23 cellular contexts compared by ENCODE assay signal in the genomic region with DNA sequence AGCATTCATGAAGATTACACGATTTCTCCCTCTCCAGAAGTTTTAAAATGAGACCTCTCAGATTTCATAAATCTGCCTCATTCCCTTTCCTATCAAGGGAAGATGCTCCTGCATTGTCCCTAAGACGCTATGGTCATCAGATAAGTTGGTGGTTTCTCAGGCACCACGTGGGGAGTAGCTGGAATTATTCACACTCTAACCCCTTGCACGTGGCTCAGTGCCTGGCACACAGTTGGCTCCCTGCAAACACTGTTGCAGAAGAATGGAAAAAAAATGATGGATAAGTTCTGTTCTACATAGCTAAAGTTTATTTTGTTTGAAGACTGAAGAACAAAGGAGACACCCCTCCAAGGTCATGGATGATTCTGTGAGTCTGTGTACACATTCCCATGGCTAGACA.
"Had no signal": no experiment of that assay in that cellular context is flagged by ENCODE, and none has a peak within 500 bp of the region (broad histone marks: within the 10 kb centered on the region; RNA-seq: fewer than 3 reads in every experiment).

No MANE protein-coding gene starts in this region.

- H3K4me3 Mint-ChIP-seq: natural killer cell, neural crest cell, type B pancreatic cell had no signal

- H3K4me3 ChIP-seq: dorsolateral prefrontal cortex, lower lobe of right lung, pancreas, smooth muscle cell, stomach, tibial artery had no signal

- H3K27ac Mint-ChIP-seq: natural killer cell, progenitor cell of endocrine pancreas, type B pancreatic cell had no signal

- H3K4me1 ChIP-seq: lower lobe of right lung, pancreas, stomach, tibial artery had no signal

- ATAC-seq: left ventricle myocardium superior, lower lobe of right lung, natural killer cell, pancreas, sciatic nerve had no signal

- H3K36me3 Mint-ChIP-seq: natural killer cell, type B pancreatic cell had no signal

- DNase-seq: dorsolateral prefrontal cortex; effector CD4-positive, alpha-beta T cell; hypothalamus; left ventricle myocardium superior; lower lobe of right lung; natural killer cell; pancreas; stimulated activated CD4-positive, alpha-beta T cell treated with anti-CD3 and anti-CD28 coated beads, Interleukin-12 subunit alpha, Interleukin-12 subunit beta, amount 100 ng/mL, for 4 hours; stimulated activated CD4-positive, alpha-beta T cell treated with anti-CD3 and anti-CD28 coated beads, Interleukin-1b, Interleukin-23, amount 100 ng/mL, for 48 hours; stimulated activated CD4-positive, alpha-beta T cell treated with anti-CD3 and anti-CD28 coated beads, Interleukin-4, amount 100 ng/mL, for 1 hour; stimulated activated CD8-positive, alpha-beta memory T cell treated with anti-CD3 and anti-CD28 coated beads, Interleukin-4, amount 100 ng/mL, for 48 hours; stimulated activated naive CD4-positive, alpha-beta T cell treated with Interleukin-2 at 50 U/mL for 16 hours; stomach; tibial artery had no signal

- H3K27me3 Mint-ChIP-seq: progenitor cell of endocrine pancreas had no signal

- H3K9me3 Mint-ChIP-seq: natural killer cell, neural crest cell had no signal

- H3K27ac ChIP-seq: dorsolateral prefrontal cortex, lower lobe of right lung, neutrophil, pancreas, stomach, tibial artery had no signal

- H3K27me3 ChIP-seq: dorsolateral prefrontal cortex, neutrophil, pancreas, stomach, tibial artery had no signal

- FAIRE-seq: colon, frontal cortex, keratinocyte, pancreas had no signal

- H3K9me3 ChIP-seq: lower lobe of right lung, neutrophil, pancreas, stomach, tibial artery had no signal

- H3K4me2 ChIP-seq: smooth muscle cell had no signal

- H3K36me3 ChIP-seq: lower lobe of right lung, neutrophil, pancreas, stomach, tibial artery had no signal
